ENCODE assay signal across 1 cellular context in the genomic region with DNA sequence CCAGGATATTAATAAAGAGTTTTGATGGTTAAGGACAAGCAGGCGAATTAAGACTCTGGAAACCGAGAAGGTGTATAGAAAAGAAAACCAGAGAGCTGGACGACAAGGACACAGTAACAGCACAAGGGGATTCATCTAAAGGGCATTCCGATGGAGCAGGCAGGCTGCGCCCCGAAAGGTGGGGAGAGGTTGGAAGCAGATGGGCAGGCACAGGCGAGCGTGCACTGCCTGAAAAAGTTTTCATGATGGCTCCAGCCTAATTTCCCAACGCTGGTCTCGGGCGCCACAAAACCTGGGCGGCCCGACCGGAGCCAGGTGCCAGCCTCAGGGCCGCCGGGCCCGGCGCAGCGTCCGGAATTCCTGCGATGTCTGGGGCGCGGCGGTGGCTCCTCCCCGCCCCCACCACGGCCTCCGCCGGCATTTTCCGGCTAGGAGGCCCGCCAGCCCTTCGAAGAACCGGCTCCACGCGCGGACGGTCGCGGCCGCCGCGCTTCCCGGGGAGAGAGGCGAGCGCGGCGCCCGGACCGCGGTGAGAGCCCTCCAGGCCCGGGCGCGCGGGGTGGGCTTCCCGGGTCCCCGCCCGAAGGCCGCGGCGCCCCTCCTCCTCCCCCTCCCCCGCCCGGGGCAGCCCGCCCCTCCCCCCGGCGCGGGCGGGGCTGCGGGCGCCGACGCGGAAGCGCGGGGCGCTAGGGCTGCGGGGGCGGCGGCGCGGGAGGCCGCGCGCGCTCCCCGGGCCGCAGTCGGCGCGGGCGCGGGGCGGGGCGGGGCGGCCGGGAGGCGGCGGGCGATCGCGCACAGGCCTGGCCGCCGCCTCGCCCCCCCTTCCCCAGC.
TF ChIP-seq lines count a peak whose summit lies in the region.

No MANE protein-coding gene starts in this region.

TF ChIP-seq in HepG2, 621 proteins besides CTCF, POLR2A, EP300 and RAD21 (continued from another document and continues in another):
- TF ChIP-seq, protein P1, sequence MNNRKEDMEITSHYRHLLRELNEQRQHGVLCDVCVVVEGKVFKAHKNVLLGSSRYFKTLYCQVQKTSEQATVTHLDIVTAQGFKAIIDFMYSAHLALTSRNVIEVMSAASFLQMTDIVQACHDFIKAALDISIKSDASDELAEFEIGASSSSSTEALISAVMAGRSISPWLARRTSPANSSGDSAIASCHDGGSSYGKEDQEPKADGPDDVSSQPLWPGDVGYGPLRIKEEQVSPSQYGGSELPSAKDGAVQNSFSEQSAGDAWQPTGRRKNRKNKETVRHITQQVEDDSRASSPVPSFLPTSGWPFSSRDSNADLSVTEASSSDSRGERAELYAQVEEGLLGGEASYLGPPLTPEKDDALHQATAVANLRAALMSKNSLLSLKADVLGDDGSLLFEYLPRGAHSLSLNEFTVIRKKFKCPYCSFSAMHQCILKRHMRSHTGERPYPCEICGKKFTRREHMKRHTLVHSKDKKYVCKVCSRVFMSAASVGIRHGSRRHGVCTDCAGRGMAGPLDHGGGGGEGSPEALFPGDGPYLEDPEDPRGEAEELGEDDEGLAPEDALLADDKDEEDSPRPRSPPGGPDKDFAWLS (CRISPR knock-in tag; IDR thresholded peaks at IDR 0.05; ENCODE audit: borderline replicate concordance) = no peak
- TF ChIP-seq TSC22D2 (CRISPR knock-in tag; IDR thresholded peaks at IDR 0.05; ENCODE audit: borderline replicate concordance) = peak; percentile 57; the same call in 1 of the 2 replicates
- TF ChIP-seq POLR2AphosphoS5 (IDR thresholded peaks at IDR 0.05; ENCODE audit: low read depth, low read length) = no peak
- peak; percentile 72; the same call in 1 of the 2 replicates for TF ChIP-seq KLF6 (CRISPR knock-in tag; IDR thresholded peaks at IDR 0.05)
- TF ChIP-seq, protein P2, sequence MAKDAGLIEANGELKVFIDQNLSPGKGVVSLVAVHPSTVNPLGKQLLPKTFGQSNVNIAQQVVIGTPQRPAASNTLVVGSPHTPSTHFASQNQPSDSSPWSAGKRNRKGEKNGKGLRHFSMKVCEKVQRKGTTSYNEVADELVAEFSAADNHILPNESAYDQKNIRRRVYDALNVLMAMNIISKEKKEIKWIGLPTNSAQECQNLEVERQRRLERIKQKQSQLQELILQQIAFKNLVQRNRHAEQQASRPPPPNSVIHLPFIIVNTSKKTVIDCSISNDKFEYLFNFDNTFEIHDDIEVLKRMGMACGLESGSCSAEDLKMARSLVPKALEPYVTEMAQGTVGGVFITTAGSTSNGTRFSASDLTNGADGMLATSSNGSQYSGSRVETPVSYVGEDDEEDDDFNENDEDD (CRISPR knock-in tag; IDR thresholded peaks at IDR 0.05; ENCODE audit: borderline replicate concordance) = peak; percentile 58; the same call in 1 of the 2 replicates
- TF ChIP-seq NAIF1 (CRISPR knock-in tag; IDR thresholded peaks at IDR 0.05; ENCODE audit: borderline replicate concordance) = no peak
- no peak for TF ChIP-seq SMAD3 (CRISPR knock-in tag; IDR thresholded peaks at IDR 0.05)
- TF ChIP-seq TOPORS (CRISPR knock-in tag; IDR thresholded peaks at IDR 0.05) = no peak
- no peak for TF ChIP-seq ZNF737 (CRISPR knock-in tag; IDR thresholded peaks at IDR 0.05; ENCODE audit: borderline replicate concordance)
- TF ChIP-seq ZNF776 (CRISPR knock-in tag; IDR thresholded peaks at IDR 0.05) = peak; percentile 62; the same call in 1 of the 2 replicates
- TF ChIP-seq ZNF101 (CRISPR knock-in tag; IDR thresholded peaks at IDR 0.05; ENCODE audit: borderline replicate concordance, low read depth) = no peak
- TF ChIP-seq ZC3H13 (CRISPR knock-in tag; IDR thresholded peaks at IDR 0.05) = no peak
- TF ChIP-seq SIN3A (IDR thresholded peaks at IDR 0.05; ENCODE audit: borderline replicate concordance, low read depth, low read length) = peak; percentile 60; the same call in 1 of the 2 replicates
- TF ChIP-seq KLF15 (CRISPR knock-in tag; IDR thresholded peaks at IDR 0.05; ENCODE audit: borderline replicate concordance) = no peak
- TF ChIP-seq, protein P3, sequence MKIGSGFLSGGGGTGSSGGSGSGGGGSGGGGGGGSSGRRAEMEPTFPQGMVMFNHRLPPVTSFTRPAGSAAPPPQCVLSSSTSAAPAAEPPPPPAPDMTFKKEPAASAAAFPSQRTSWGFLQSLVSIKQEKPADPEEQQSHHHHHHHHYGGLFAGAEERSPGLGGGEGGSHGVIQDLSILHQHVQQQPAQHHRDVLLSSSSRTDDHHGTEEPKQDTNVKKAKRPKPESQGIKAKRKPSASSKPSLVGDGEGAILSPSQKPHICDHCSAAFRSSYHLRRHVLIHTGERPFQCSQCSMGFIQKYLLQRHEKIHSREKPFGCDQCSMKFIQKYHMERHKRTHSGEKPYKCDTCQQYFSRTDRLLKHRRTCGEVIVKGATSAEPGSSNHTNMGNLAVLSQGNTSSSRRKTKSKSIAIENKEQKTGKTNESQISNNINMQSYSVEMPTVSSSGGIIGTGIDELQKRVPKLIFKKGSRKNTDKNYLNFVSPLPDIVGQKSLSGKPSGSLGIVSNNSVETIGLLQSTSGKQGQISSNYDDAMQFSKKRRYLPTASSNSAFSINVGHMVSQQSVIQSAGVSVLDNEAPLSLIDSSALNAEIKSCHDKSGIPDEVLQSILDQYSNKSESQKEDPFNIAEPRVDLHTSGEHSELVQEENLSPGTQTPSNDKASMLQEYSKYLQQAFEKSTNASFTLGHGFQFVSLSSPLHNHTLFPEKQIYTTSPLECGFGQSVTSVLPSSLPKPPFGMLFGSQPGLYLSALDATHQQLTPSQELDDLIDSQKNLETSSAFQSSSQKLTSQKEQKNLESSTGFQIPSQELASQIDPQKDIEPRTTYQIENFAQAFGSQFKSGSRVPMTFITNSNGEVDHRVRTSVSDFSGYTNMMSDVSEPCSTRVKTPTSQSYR (CRISPR knock-in tag; IDR thresholded peaks at IDR 0.05; ENCODE audit: borderline replicate concordance) = peak; percentile 74; the same call in 1 of the 2 replicates
- peak; percentile 52; the same call in 1 of the 2 replicates for TF ChIP-seq KMT2A (CRISPR knock-in tag; IDR thresholded peaks at IDR 0.05)
- TF ChIP-seq, protein P4, sequence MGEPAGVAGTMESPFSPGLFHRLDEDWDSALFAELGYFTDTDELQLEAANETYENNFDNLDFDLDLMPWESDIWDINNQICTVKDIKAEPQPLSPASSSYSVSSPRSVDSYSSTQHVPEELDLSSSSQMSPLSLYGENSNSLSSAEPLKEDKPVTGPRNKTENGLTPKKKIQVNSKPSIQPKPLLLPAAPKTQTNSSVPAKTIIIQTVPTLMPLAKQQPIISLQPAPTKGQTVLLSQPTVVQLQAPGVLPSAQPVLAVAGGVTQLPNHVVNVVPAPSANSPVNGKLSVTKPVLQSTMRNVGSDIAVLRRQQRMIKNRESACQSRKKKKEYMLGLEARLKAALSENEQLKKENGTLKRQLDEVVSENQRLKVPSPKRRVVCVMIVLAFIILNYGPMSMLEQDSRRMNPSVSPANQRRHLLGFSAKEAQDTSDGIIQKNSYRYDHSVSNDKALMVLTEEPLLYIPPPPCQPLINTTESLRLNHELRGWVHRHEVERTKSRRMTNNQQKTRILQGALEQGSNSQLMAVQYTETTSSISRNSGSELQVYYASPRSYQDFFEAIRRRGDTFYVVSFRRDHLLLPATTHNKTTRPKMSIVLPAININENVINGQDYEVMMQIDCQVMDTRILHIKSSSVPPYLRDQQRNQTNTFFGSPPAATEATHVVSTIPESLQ (CRISPR knock-in tag; conservative IDR thresholded peaks at IDR 0.05) = no peak
- TF ChIP-seq, protein P5, sequence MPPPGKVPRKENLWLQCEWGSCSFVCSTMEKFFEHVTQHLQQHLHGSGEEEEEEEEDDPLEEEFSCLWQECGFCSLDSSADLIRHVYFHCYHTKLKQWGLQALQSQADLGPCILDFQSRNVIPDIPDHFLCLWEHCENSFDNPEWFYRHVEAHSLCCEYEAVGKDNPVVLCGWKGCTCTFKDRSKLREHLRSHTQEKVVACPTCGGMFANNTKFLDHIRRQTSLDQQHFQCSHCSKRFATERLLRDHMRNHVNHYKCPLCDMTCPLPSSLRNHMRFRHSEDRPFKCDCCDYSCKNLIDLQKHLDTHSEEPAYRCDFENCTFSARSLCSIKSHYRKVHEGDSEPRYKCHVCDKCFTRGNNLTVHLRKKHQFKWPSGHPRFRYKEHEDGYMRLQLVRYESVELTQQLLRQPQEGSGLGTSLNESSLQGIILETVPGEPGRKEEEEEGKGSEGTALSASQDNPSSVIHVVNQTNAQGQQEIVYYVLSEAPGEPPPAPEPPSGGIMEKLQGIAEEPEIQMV (CRISPR knock-in tag; IDR thresholded peaks at IDR 0.05; ENCODE audit: low read depth) = peak; percentile 97
- TF ChIP-seq ZNF441 (CRISPR knock-in tag; IDR thresholded peaks at IDR 0.05; ENCODE audit: borderline replicate concordance) = 0 out of 2 replicates have a peak, but pooled peaks have one; percentile 24
- TF ChIP-seq HES4 (CRISPR knock-in tag; IDR thresholded peaks at IDR 0.05; ENCODE audit: borderline replicate concordance) = peak; percentile 60; the same call in 1 of the 2 replicates
- TF ChIP-seq ZFY (CRISPR knock-in tag; IDR thresholded peaks at IDR 0.05) = peak; percentile 95
- TF ChIP-seq CBFB (CRISPR knock-in tag; IDR thresholded peaks at IDR 0.05) = peak; percentile 59; the same call in 1 of the 2 replicates
- no peak for TF ChIP-seq RARA (CRISPR knock-in tag; IDR thresholded peaks at IDR 0.05)
- TF ChIP-seq ZNF430 (CRISPR knock-in tag; IDR thresholded peaks at IDR 0.05) = no peak
- TF ChIP-seq YEATS4 (CRISPR knock-in tag; IDR thresholded peaks at IDR 0.05; ENCODE audit: borderline replicate concordance) = 0 out of 2 replicates have a peak, but pooled peaks have one; percentile 75
- peak; percentile 60; the same call in 1 of the 2 replicates for TF ChIP-seq ARNT2 (CRISPR knock-in tag; IDR thresholded peaks at IDR 0.05; ENCODE audit: low read depth)
- TF ChIP-seq YY1 (IDR thresholded peaks at IDR 0.05; ENCODE audit: insufficient read depth, insufficient replicate concordance, low read depth, low read length) = peak; percentile 68
- TF ChIP-seq, protein P6, sequence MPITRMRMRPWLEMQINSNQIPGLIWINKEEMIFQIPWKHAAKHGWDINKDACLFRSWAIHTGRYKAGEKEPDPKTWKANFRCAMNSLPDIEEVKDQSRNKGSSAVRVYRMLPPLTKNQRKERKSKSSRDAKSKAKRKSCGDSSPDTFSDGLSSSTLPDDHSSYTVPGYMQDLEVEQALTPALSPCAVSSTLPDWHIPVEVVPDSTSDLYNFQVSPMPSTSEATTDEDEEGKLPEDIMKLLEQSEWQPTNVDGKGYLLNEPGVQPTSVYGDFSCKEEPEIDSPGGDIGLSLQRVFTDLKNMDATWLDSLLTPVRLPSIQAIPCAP (CRISPR knock-in tag; IDR thresholded peaks at IDR 0.05; ENCODE audit: low read depth) = no peak
- 0 out of 2 replicates have a peak, but pooled peaks have one; percentile 42 for TF ChIP-seq PHF21A (CRISPR knock-in tag; IDR thresholded peaks at IDR 0.05)
- TF ChIP-seq, protein P7, sequence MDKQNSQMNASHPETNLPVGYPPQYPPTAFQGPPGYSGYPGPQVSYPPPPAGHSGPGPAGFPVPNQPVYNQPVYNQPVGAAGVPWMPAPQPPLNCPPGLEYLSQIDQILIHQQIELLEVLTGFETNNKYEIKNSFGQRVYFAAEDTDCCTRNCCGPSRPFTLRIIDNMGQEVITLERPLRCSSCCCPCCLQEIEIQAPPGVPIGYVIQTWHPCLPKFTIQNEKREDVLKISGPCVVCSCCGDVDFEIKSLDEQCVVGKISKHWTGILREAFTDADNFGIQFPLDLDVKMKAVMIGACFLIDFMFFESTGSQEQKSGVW (CRISPR knock-in tag; IDR thresholded peaks at IDR 0.05; ENCODE audit: borderline replicate concordance) = no peak
- no peak for TF ChIP-seq ADNP (CRISPR knock-in tag; IDR thresholded peaks at IDR 0.05)
- TF ChIP-seq EED (CRISPR knock-in tag; IDR thresholded peaks at IDR 0.05) = peak; percentile 50; the same call in 1 of the 2 replicates
- TF ChIP-seq, protein P8, sequence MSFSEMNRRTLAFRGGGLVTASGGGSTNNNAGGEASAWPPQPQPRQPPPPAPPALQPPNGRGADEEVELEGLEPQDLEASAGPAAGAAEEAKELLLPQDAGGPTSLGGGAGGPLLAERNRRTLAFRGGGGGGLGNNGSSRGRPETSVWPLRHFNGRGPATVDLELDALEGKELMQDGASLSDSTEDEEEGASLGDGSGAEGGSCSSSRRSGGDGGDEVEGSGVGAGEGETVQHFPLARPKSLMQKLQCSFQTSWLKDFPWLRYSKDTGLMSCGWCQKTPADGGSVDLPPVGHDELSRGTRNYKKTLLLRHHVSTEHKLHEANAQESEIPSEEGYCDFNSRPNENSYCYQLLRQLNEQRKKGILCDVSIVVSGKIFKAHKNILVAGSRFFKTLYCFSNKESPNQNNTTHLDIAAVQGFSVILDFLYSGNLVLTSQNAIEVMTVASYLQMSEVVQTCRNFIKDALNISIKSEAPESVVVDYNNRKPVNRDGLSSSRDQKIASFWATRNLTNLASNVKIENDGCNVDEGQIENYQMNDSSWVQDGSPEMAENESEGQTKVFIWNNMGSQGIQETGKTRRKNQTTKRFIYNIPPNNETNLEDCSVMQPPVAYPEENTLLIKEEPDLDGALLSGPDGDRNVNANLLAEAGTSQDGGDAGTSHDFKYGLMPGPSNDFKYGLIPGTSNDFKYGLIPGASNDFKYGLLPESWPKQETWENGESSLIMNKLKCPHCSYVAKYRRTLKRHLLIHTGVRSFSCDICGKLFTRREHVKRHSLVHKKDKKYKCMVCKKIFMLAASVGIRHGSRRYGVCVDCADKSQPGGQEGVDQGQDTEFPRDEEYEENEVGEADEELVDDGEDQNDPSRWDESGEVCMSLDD (CRISPR knock-in tag; IDR thresholded peaks at IDR 0.05; ENCODE audit: borderline replicate concordance) = peak; percentile 39; the same call in 1 of the 2 replicates
- peak; percentile 60; the same call in 1 of the 2 replicates for TF ChIP-seq PHF20 (CRISPR knock-in tag; IDR thresholded peaks at IDR 0.05)
- TF ChIP-seq, protein P9, sequence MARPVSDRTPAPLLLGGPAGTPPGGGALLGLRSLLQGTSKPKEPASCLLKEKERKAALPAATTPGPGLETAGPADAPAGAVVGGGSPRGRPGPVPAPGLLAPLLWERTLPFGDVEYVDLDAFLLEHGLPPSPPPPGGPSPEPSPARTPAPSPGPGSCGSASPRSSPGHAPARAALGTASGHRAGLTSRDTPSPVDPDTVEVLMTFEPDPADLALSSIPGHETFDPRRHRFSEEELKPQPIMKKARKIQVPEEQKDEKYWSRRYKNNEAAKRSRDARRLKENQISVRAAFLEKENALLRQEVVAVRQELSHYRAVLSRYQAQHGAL (CRISPR knock-in tag; IDR thresholded peaks at IDR 0.05; ENCODE audit: not compliant biosample characterization) = no peak
